8 cellular contexts compared by ENCODE assay signal in genomic region chr19:4971424-4971793, GRCh38. TPM values are rescaled to one million over a fixed set of nuclear protein-coding genes. Genes with fewer than 3 reads are reported as not detected.
A peak's percentile ranks its signal among the peaks of the same experiment; 100 is the strongest.
DNase-seq lines count a peak whose midpoint lies in the region; ATAC-seq lines count a peak whose summit lies in the region.

No MANE protein-coding gene starts in this region.

- peak overlapping the region; percentile 58 for H3K4me3 ChIP-seq in ectodermal cell (ENCODE audit: insufficient read depth, low read depth, low read length)

- H3K9me3 ChIP-seq in T-helper 17 cell (ENCODE audit: control insufficient read depth, low read length, poor library complexity, severe bottlenecking) (no peaks in the 10 kb centered on the region), ectodermal cell (ENCODE audit: control insufficient read depth, low read length) (no peaks in the 10 kb centered on the region)

- H3K27ac Mint-ChIP-seq in T-helper 17 cell, result peak overlapping the region; percentile 91
- peak overlapping the region in 1 of 2 donors; percentile 94 for H3K27ac Mint-ChIP-seq in natural killer cell treated with Interleukin-12 subunit alpha and Interleukin-12 subunit beta and Interleukin-15 and Interleukin-18, amount 100 ng/mL, for 72 hours

- peaks cover 15% of the 10 kb centered on the region for H3K4me1 ChIP-seq in ectodermal cell (ENCODE audit: control insufficient read depth, insufficient read depth, low read length)

- ATAC-seq in T-helper 17 cell (no peak), GM18858 (IDR thresholded peaks at IDR 0.05; ENCODE audit: unreplicated experiment) (no peak)
- ATAC-seq in natural killer cell treated with Interleukin-12 subunit alpha and Interleukin-12 subunit beta and Interleukin-15 and Interleukin-18, amount 100 ng/mL, for 72 hours, result no peak

- WGBS in ectodermal cell, 2 experiments, result 33 to 35% methylated on average over 10 of the region's 10 CpGs

- H3K36me3 ChIP-seq in ectodermal cell (ENCODE audit: control insufficient read depth, insufficient read depth, low read length), result no peaks in the 10 kb centered on the region

- H3K36me3 Mint-ChIP-seq in T-helper 17 cell (ENCODE audit: low read depth), result no peaks in the 10 kb centered on the region
- no peaks in the 10 kb centered on the region for H3K36me3 Mint-ChIP-seq in natural killer cell treated with Interleukin-12 subunit alpha and Interleukin-12 subunit beta and Interleukin-15 and Interleukin-18, amount 100 ng/mL, for 72 hours

- DNase-seq in stimulated activated CD4-positive, alpha-beta T cell treated with anti-CD3 and anti-CD28 coated beads, Interleukin-12 subunit alpha, Interleukin-12 subunit beta, amount 100 ng/mL, for 4 hours, result peak; percentile 17
- DNase-seq in stimulated activated CD4-positive, alpha-beta T cell treated with anti-CD3 and anti-CD28 coated beads, Interleukin-1b, Interleukin-23, amount 100 ng/mL, for 48 hours, result no peak
- DNase-seq in T-helper 17 cell, result no peak
- DNase-seq in natural killer cell treated with Interleukin-12 subunit alpha and Interleukin-12 subunit beta and Interleukin-15 and Interleukin-18, amount 100 ng/mL, for 72 hours (ENCODE audit: low spot score), result peak; percentile 42
- DNase-seq in putamen (ENCODE audit: low spot score), result no peak
- DNase-seq in hippocampal formation (lab: John Stamatoyannopoulos, UW), result no peak

- H3K4me1 Mint-ChIP-seq in T-helper 17 cell, result peaks cover 33% of the 10 kb centered on the region
- peaks cover 34 to 40% of the 10 kb centered on the region in 2 donors for H3K4me1 Mint-ChIP-seq in natural killer cell treated with Interleukin-12 subunit alpha and Interleukin-12 subunit beta and Interleukin-15 and Interleukin-18, amount 100 ng/mL, for 72 hours (ENCODE audit: low read depth in 2 of 2)

- H3K4me3 Mint-ChIP-seq in T-helper 17 cell, result peak overlapping the region; percentile 94
- peak overlapping the region; percentile 96 for H3K4me3 Mint-ChIP-seq in natural killer cell treated with Interleukin-12 subunit alpha and Interleukin-12 subunit beta and Interleukin-15 and Interleukin-18, amount 100 ng/mL, for 72 hours

- no peaks in the 10 kb centered on the region for H3K27me3 Mint-ChIP-seq in T-helper 17 cell
- no peaks in the 10 kb centered on the region for H3K27me3 Mint-ChIP-seq in natural killer cell treated with Interleukin-12 subunit alpha and Interleukin-12 subunit beta and Interleukin-15 and Interleukin-18, amount 100 ng/mL, for 72 hours

- H3K27me3 ChIP-seq in ectodermal cell (ENCODE audit: control insufficient read depth, insufficient read depth, low read length, poor library complexity, severe bottlenecking), result peaks cover 8% of the 10 kb centered on the region

- no peak overlapping the region for H3K27ac ChIP-seq in ectodermal cell (ENCODE audit: insufficient read depth, low read depth, low read length, poor library complexity, severe bottlenecking)

- no peaks in the 10 kb centered on the region for H3K9me3 Mint-ChIP-seq in natural killer cell treated with Interleukin-12 subunit alpha and Interleukin-12 subunit beta and Interleukin-15 and Interleukin-18, amount 100 ng/mL, for 72 hours

RNA-seq across cellular contexts. Expression of gene KDM4B, which starts 2.5 kb away (rescaled TPM):
- 10 to 100 TPM; 37.6 to 42.2 TPM for total RNA-seq in T-helper 17 cell
- polyA plus RNA-seq in ectodermal cell (2013, experiment 1 of 4), result 33.7 TPM
- 37.1 TPM for polyA plus RNA-seq in ectodermal cell (2013, experiment 2 of 4)
- 26.5 TPM for polyA plus RNA-seq in ectodermal cell (2013, experiment 3 of 4)
- 29.5 TPM for polyA plus RNA-seq in ectodermal cell (2013, experiment 4 of 4)
- total RNA-seq in natural killer cell treated with Interleukin-12 subunit alpha and Interleukin-12 subunit beta and Interleukin-15 and Interleukin-18, amount 100 ng/mL, for 72 hours, result 10 to 100 TPM; 57.0 to 63.1 TPM

Comparison
In these comparisons a context has a peak if more than half of its experiments do, and no peak if none do; other contexts are left out.
1. DNase-seq: peak in stimulated activated CD4-positive, alpha-beta T cell treated with anti-CD3 and anti-CD28 coated beads, Interleukin-12 subunit alpha, Interleukin-12 subunit beta, amount 100 ng/mL, for 4 hours (single experiment) and natural killer cell treated with Interleukin-12 subunit alpha and Interleukin-12 subunit beta and Interleukin-15 and Interleukin-18, amount 100 ng/mL, for 72 hours (single experiment); none in stimulated activated CD4-positive, alpha-beta T cell treated with anti-CD3 and anti-CD28 coated beads, Interleukin-1b, Interleukin-23, amount 100 ng/mL, for 48 hours (single experiment), T-helper 17 cell (0 of 3), putamen (single experiment) and hippocampal formation (0 of 2).